Comparison of ENCODE assay signal across 22 cellular contexts in genomic region chr1:168035345-168035744, GRCh38.
DNase-seq lines count a peak whose midpoint lies in the region; ATAC-seq, FAIRE-seq and TF ChIP-seq lines count a peak whose summit lies in the region.
"Had no signal": no experiment of that assay in that cellular context is flagged by ENCODE, and none has a peak within 500 bp of the region (broad histone marks: within the 10 kb centered on the region; RNA-seq: fewer than 3 reads in every experiment).

No MANE protein-coding gene starts in this region.

- intact Hi-C loops in PC-3 (cut with micrococcal nuclease) = no loop called here

- no peaks in the 10 kb centered on the region for H3K9me2 ChIP-seq in PC-3 (replicated peaks; ENCODE audit: low read length)

- no peaks in the 10 kb centered on the region for H3K9me3 ChIP-seq in PC-3 (ENCODE audit: low read length)
- H3K9me3 ChIP-seq: BE2C, Caco-2 had no signal

- POLR2A ChIA-PET in PC-3 (lab: Charles Lee; ENCODE audit: unreplicated experiment) = no interaction called here

- no peaks in the 10 kb centered on the region for H4K20me1 ChIP-seq in PC-3 (ENCODE audit: low read length)

- CTCF ChIA-PET in PC-3 (lab: Charles Lee) = no interaction called here

- DNase-seq in GM18507 (ENCODE audit: extremely low spot score, insufficient read length, low read depth) = no peak
- DNase-seq in PC-3 = no peak
- DNase-seq in left lobe of liver (ENCODE audit: low spot score) = no peak
- DNase-seq in islet precursor cell = no peak
- no peak for DNase-seq in HuH-7.5 (ENCODE audit: low spot score)
- DNase-seq: ACHN; BE2C; C1 segment of cervical spinal cord; Caco-2; CD4-positive, alpha-beta T cell; DMS153; DND-41; EL; HCEC 1CT; HFFc6; KG1 had no signal

- H3K4me2 ChIP-seq in PC-3 (ENCODE audit: low read length) = no peak overlapping the region
- H3K4me2 ChIP-seq: GM23338 had no signal

- ATAC-seq in PC-3 (peak; percentile 46; the same call in 1 of the 2 replicates), left lobe of liver (peak; percentile 41), HG03025 (IDR thresholded peaks at IDR 0.05; ENCODE audit: low FRiP score, unreplicated experiment) (no peak)
- ATAC-seq: GM12878, GM23338 had no signal

- no peak overlapping the region for H3K27ac ChIP-seq in PC-3 (ENCODE audit: low read length)

- H3K9ac ChIP-seq in PC-3 (ENCODE audit: low read length) = no peak overlapping the region

- no peak for TF ChIP-seq CTCF in PC-3 (conservative IDR thresholded peaks at IDR 0.05; ENCODE audit: low read depth, low read length)

- H2AFZ ChIP-seq in PC-3 (ENCODE audit: low read length) = no peak overlapping the region
- H2AFZ ChIP-seq: GM23338 had no signal

- H3K79me2 ChIP-seq in PC-3 (ENCODE audit: low read length) = no peaks in the 10 kb centered on the region

- no TSS peak for BruUV-seq in PC-3 (replicated peaks; lab: Mats Ljungman, UMichigan)

- no peaks in the 10 kb centered on the region for H3F3A ChIP-seq in PC-3 (ENCODE audit: low read length, unreplicated experiment)

- no peak overlapping the region for H3K4me3 ChIP-seq in PC-3 (ENCODE audit: low read length)
- H3K4me3 ChIP-seq: GM12878, GM23338 had no signal

- FAIRE-seq in GM18507 (lab: Jason Lieb, UNC) = peak; percentile 48
- FAIRE-seq: A204.1, GM12878, H54, HTR-8/SVneo had no signal

- no peaks in the 10 kb centered on the region for H3K27me3 ChIP-seq in PC-3 (ENCODE audit: low read length)
- H3K27me3 ChIP-seq: BE2C had no signal

- H3K36me3 ChIP-seq in PC-3 (ENCODE audit: low read depth, low read length) = no peaks in the 10 kb centered on the region
- H3K36me3 ChIP-seq: BE2C had no signal

- H3K4me1 ChIP-seq in PC-3 (ENCODE audit: insufficient read depth, low read length) = no peaks in the 10 kb centered on the region
- H3K4me1 ChIP-seq: BE2C, Caco-2 had no signal
